Comparison of ENCODE assay signal across 20 cellular contexts in the genomic region with DNA sequence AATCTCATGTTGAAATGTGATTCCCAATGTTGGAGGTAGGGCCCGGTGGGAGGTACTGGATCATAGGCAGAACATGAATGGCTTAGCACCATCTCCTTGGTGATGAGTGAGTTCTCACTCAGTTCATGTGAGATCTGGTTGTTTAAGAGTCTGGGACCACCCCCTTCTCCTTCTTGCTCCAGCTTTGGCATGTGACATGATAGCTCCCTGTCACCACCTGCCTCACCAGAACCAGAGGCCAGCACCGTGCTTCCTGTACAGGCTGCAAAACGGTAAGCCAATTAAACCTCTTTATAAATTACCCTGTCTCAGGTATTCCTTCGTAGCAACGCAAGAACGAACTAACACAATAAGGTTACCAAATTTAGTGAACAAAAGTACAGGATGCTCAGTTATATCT.
A peak's percentile ranks its signal among the peaks of the same experiment; 100 is the strongest.
DNase-seq lines count a peak whose midpoint lies in the region; TF ChIP-seq lines count a peak whose summit lies in the region.
"Had no signal": no experiment of that assay in that cellular context is flagged by ENCODE, and none has a peak within 500 bp of the region (broad histone marks: within the 10 kb centered on the region; RNA-seq: fewer than 3 reads in every experiment).

No MANE protein-coding gene starts in this region.

- no peak overlapping the region for H3K4me3 ChIP-seq in spleen
- H3K4me3 ChIP-seq: MG63 had no signal

- TF ChIP-seq POLR2A in spleen (IDR thresholded peaks at IDR 0.05): no peak

- no peaks in the 10 kb centered on the region for H3K36me3 ChIP-seq in spleen
- H3K36me3 ChIP-seq: MG63 had no signal

- DNase-seq in DMS79 treated with DMSO at 0.1 percent for 48 hours (lab: John Stamatoyannopoulos, UW): peak; percentile 67
- DNase-seq in NCI-H1105 treated with DMSO at 0.1 percent for 48 hours (lab: John Stamatoyannopoulos, UW): peak; percentile 25
- peak; percentile 80 for DNase-seq in NCI-H69 (lab: John Stamatoyannopoulos, UW)
- DNase-seq in spleen: peak; percentile 54
- no peak for DNase-seq in D341Med (ENCODE audit: low spot score)
- DNase-seq in CD1c-positive myeloid dendritic cell (ENCODE audit: extremely low spot score): no peak
- DNase-seq in NCI-H1436 treated with DMSO at 0.1 percent for 48 hours (lab: John Stamatoyannopoulos, UW): no peak
- DNase-seq: Calu3; CD8-positive, alpha-beta memory T cell; HCEC 1CT; IMR-90; KG1; MG63; NCI-H1436; NCI-H2029; NCI-H446 treated with DMSO at 0.1 percent for 48 hours; NCI-H526; T-helper 1 cell had no signal

- WGBS in spleen, 5 donors: 82 to 92% (median 89%) methylated on average over 6 of the region's 6 CpGs

- H3K27ac ChIP-seq in spleen: no peak overlapping the region
- H3K27ac ChIP-seq: C4-2B, RWPE1 had no signal

- H3K9me3 ChIP-seq in spleen: no peaks in the 10 kb centered on the region
- H3K9me3 ChIP-seq: MG63 had no signal

- peaks cover 0 to 19% (median 5%) of the 10 kb centered on the region in 6 donors for H3K4me1 ChIP-seq in spleen

- no peak for TF ChIP-seq CTCF in spleen (IDR thresholded peaks at IDR 0.05 in 8 of 11, conservative IDR thresholded peaks at IDR 0.05 in 3 of 11)

- intact Hi-C loops in spleen (cut with DNase I; ENCODE audit: low total_unique reads): no loop called here

- peaks cover 0 to 12% (median 0%) of the 10 kb centered on the region in 7 donors for H3K27me3 ChIP-seq in spleen (replicated peaks in 1 of 7)
- H3K27me3 ChIP-seq: MG63 had no signal

Comparison
In these comparisons a context has a peak if more than half of its experiments do, and no peak if none do; other contexts are left out.
1. DNase-seq: peak in DMS79 treated with DMSO at 0.1 percent for 48 hours (single experiment), NCI-H1105 treated with DMSO at 0.1 percent for 48 hours (single experiment), NCI-H69 (single experiment) and spleen (single experiment); none in D341Med (single experiment), CD1c-positive myeloid dendritic cell (single experiment) and NCI-H1436 treated with DMSO at 0.1 percent for 48 hours (single experiment).